In the genomic region with DNA sequence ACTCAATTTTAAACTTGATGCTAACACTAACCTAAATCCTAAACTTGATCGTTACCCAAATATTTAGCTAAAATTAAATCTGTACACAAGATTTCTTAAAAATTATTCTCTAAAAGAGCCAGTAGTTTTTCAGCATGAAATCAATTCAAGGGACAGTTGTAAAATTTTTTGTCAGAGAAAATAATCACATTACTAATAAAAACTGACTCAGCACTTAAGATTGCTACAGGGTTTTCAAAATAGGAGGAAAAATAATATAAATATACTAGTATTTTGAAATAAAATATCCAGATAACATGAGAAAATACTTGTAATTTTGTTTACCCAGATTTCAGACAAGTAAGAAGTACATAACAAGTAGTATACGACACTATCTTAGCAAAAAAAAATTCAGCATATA, we compare ENCODE assay signal across 9 cellular contexts.
"Had no signal": no experiment of that assay in that cellular context is flagged by ENCODE, and none has a peak within 500 bp of the region (broad histone marks: within the 10 kb centered on the region; RNA-seq: fewer than 3 reads in every experiment).

No MANE protein-coding gene starts in this region.

- H3K36me3 ChIP-seq: HAP-1 had no signal

- H3K4me3 Mint-ChIP-seq: HFFc6, IgD-negative memory B cell had no signal

- H3K27ac ChIP-seq: GM23248, HL-60 had no signal

- H3K36me3 Mint-ChIP-seq: IgD-negative memory B cell had no signal

- H3K4me1 ChIP-seq: HAP-1 had no signal

- ATAC-seq: HCT116 had no signal

- H3K27ac Mint-ChIP-seq: HFFc6, IgD-negative memory B cell had no signal

- H3K4me3 ChIP-seq: GM23248, HAP-1 had no signal

- H3K4me1 Mint-ChIP-seq: IgD-negative memory B cell had no signal

- H2AFZ ChIP-seq: GM23248 had no signal

- DNase-seq: GM23248, GOT3, H7, HFFc6, KG1 had no signal

- H3K9ac ChIP-seq: GM23248 had no signal

- H3K9me3 ChIP-seq: HAP-1 had no signal

- H3K27me3 Mint-ChIP-seq: IgD-negative memory B cell had no signal
